Comparison of ENCODE assay signal across 10 cellular contexts in genomic region chr17:4678448-4679026, GRCh38. TPM values are rescaled to one million over a fixed set of nuclear protein-coding genes. Genes with fewer than 3 reads are reported as not detected.
A peak's percentile ranks its signal among the peaks of the same experiment; 100 is the strongest.
DNase-seq lines count a peak whose midpoint lies in the region; TF ChIP-seq lines count a peak whose summit lies in the region.
"Had no signal": no experiment of that assay in that cellular context is flagged by ENCODE, and none has a peak within 500 bp of the region (broad histone marks: within the 10 kb centered on the region; RNA-seq: fewer than 3 reads in every experiment).

No MANE protein-coding gene starts in this region.

- H3K4me1 ChIP-seq in right atrium auricular region, result peaks cover 0 to 8% of the 10 kb centered on the region in 2 donors

- H3K4me3 ChIP-seq in right atrium auricular region, result no peak overlapping the region
- H3K4me3 ChIP-seq: BLaER1 treated with 17β-estradiol and CSF1 and Interleukin-3, amounts not matched to agents 10 nM and 100 nM had no signal

- no peaks in the 10 kb centered on the region for H3K9me3 ChIP-seq in right atrium auricular region
- H3K9me3 ChIP-seq: BLaER1 treated with 17β-estradiol and CSF1 and Interleukin-3, amounts not matched to agents 10 nM and 100 nM had no signal

- H3K27me3 ChIP-seq in right atrium auricular region, result no peaks in the 10 kb centered on the region
- H3K27me3 ChIP-seq: BLaER1 treated with 17β-estradiol and CSF1 and Interleukin-3, amounts not matched to agents 10 nM and 100 nM had no signal

- DNase-seq in activated CD4-positive, alpha-beta T cell treated with anti-CD3 and anti-CD28 coated beads, Interleukin-2, amount 50 U/mL, for 48 hours, result peak; percentile 48 to 66
- DNase-seq in activated CD4-positive, alpha-beta T cell treated with anti-CD3 and anti-CD28 coated beads, Interleukin-2, amount 50 U/mL, for 1 hour, result no peak
- peak; percentile 49 for DNase-seq in SK-N-DZ (ENCODE audit: low spot score)
- peak; percentile 61 for DNase-seq in fibroblast of peridontal ligament (ENCODE audit: extremely low read depth)
- peak; percentile 24 to 48 for DNase-seq in stimulated activated CD8-positive, alpha-beta memory T cell treated with anti-CD3 and anti-CD28 coated beads, Interleukin-7, amount 100 ng/mL, for 48 hours (ENCODE audit: extremely low read depth in 1 of 2, low read depth in 1 of 2)
- DNase-seq in NOMO-1 (lab: John Stamatoyannopoulos, UW; ENCODE audit: unreplicated experiment in 2 of 2), result no peak
- no peak for DNase-seq in GM20000 (ENCODE audit: low spot score)
- DNase-seq in right atrium auricular region (ENCODE audit: low spot score), result no peak
- DNase-seq: effector memory CD8-positive, alpha-beta T cell had no signal

- no peak overlapping the region for H3K27ac ChIP-seq in right atrium auricular region

- peaks cover 60% of the 10 kb centered on the region for H3K36me3 ChIP-seq in right atrium auricular region

- TF ChIP-seq CTCF in GM20000 (IDR thresholded peaks at IDR 0.05; ENCODE audit: extremely low read depth, missing control alignments), result no peak
- no peak for TF ChIP-seq CTCF in right atrium auricular region (IDR thresholded peaks at IDR 0.05)

RNA-seq across cellular contexts. Expression of gene PELP1, which starts 25.4 kb away (rescaled TPM):
- 52.6 and 84.1 TPM in 2 replicates for polyA plus RNA-seq in SK-N-DZ (2014; cell fraction: cytosol; rRNA removed)
- polyA plus RNA-seq in SK-N-DZ (2014; cell fraction: nucleus; rRNA removed), result 54.6 and 103 TPM in 2 replicates
- 10 to 100 TPM; 14.6 to 22.3 TPM for total RNA-seq in right atrium auricular region

RNA-seq across cellular contexts. Expression of gene ARRB2, which starts 31.9 kb away (rescaled TPM):
- polyA plus RNA-seq in SK-N-DZ (2014; cell fraction: cytosol; rRNA removed), result 73.0 and 73.3 TPM in 2 replicates
- 161 and 177 TPM in 2 replicates for polyA plus RNA-seq in SK-N-DZ (2014; cell fraction: nucleus; rRNA removed)
- 10 to 100 TPM in 1 of 2 donors, 1 to 10 TPM in 1; 9.0 to 22.9 TPM for total RNA-seq in right atrium auricular region

RNA-seq across cellular contexts. Expression of gene ALOX15, which starts 37.1 kb away (rescaled TPM):
- polyA plus RNA-seq in SK-N-DZ (2014; cell fraction: cytosol; rRNA removed), result not detected in 2 replicates
- not detected in 2 replicates for polyA plus RNA-seq in SK-N-DZ (2014; cell fraction: nucleus; rRNA removed)
- total RNA-seq in right atrium auricular region, result 10 to 100 TPM; 16.9 to 65.0 TPM

RNA-seq across cellular contexts. Expression of gene MED11, which starts 52.7 kb away (rescaled TPM):
- 29.9 and 42.2 TPM in 2 replicates for polyA plus RNA-seq in SK-N-DZ (2014; cell fraction: cytosol; rRNA removed)
- polyA plus RNA-seq in SK-N-DZ (2014; cell fraction: nucleus; rRNA removed), result 27.0 and 35.1 TPM in 2 replicates
- total RNA-seq in right atrium auricular region, result 10 to 100 TPM; 25.1 to 31.2 TPM

Comparison
In these comparisons a context has a peak if more than half of its experiments do, and no peak if none do; other contexts are left out.
1. DNase-seq: peak in activated CD4-positive, alpha-beta T cell treated with anti-CD3 and anti-CD28 coated beads, Interleukin-2, amount 50 U/mL, for 48 hours (2 of 2), SK-N-DZ (single experiment), fibroblast of peridontal ligament (single experiment) and stimulated activated CD8-positive, alpha-beta memory T cell treated with anti-CD3 and anti-CD28 coated beads, Interleukin-7, amount 100 ng/mL, for 48 hours (2 of 2); none in activated CD4-positive, alpha-beta T cell treated with anti-CD3 and anti-CD28 coated beads, Interleukin-2, amount 50 U/mL, for 1 hour (single experiment), NOMO-1 (0 of 2), GM20000 (single experiment) and right atrium auricular region (single experiment).